Comparison of ENCODE assay signal across 26 cellular contexts in genomic region chr16:866252-866651, GRCh38.
"Had no signal": no experiment of that assay in that cellular context is flagged by ENCODE, and none has a peak within 500 bp of the region (broad histone marks: within the 10 kb centered on the region; RNA-seq: fewer than 3 reads in every experiment).

No MANE protein-coding gene starts in this region.

- H3K36me3 ChIP-seq: pancreas, transverse colon, uterus had no signal

- FAIRE-seq: endothelial cell of umbilical vein, islet of Langerhans, pancreas had no signal

- H3K9me3 ChIP-seq: esophagus muscularis mucosa, gastroesophageal sphincter, lower lobe of right lung, pancreas, suprapubic skin, transverse colon, upper lobe of right lung had no signal

- H3K4me3 ChIP-seq: coronary artery, esophagus muscularis mucosa, gastroesophageal sphincter, heart left ventricle, left ventricle myocardium inferior, lower lobe of right lung, pancreas, skin epidermis, suprapubic skin, transverse colon, upper lobe of right lung, uterus had no signal

- H3K27me3 ChIP-seq: esophagus muscularis mucosa, foreskin keratinocyte, gastroesophageal sphincter, heart left ventricle, pancreas, suprapubic skin, transverse colon, upper lobe of right lung, uterus had no signal

- H3K27ac ChIP-seq: coronary artery, esophagus muscularis mucosa, foreskin keratinocyte, gastroesophageal sphincter, heart left ventricle, left ventricle myocardium inferior, lower lobe of right lung, pancreas, skin epidermis, suprapubic skin, transverse colon, upper lobe of right lung, uterus had no signal

- H3K4me1 ChIP-seq: foreskin keratinocyte, gastroesophageal sphincter, heart left ventricle, left ventricle myocardium inferior, lower lobe of right lung, pancreas, suprapubic skin, transverse colon, upper lobe of right lung, uterus had no signal

- ATAC-seq: foreskin keratinocyte; gastroesophageal sphincter; heart left ventricle; left colon; lower lobe of right lung; natural killer cell; pancreas; stimulated activated naive CD8-positive, alpha-beta T cell treated with anti-CD3 and anti-CD28 coated beads, Interleukin-15, amount 100 ng/mL, for 72 hours; upper lobe of right lung had no signal

- DNase-seq: dermis blood vessel endothelial cell; effector memory CD4-positive, alpha-beta T cell; foreskin keratinocyte; hippocampal formation; kidney glomerular epithelial cell; left colon; left ventricle myocardium inferior; lower lobe of right lung; natural killer cell; occipital lobe; stimulated activated CD4-positive, alpha-beta T cell treated with anti-CD3 and anti-CD28 coated beads, Interleukin-15, amount 100 ng/mL, for 24 hours; stimulated activated CD4-positive, alpha-beta T cell treated with anti-CD3 and anti-CD28 coated beads, Interleukin-2, amount 100 ng/mL, for 48 hours; stimulated activated naive CD4-positive, alpha-beta T cell; stimulated activated naive CD8-positive, alpha-beta T cell treated with anti-CD3 and anti-CD28 coated beads, Interleukin-15, amount 100 ng/mL, for 72 hours; transverse colon; upper lobe of right lung; uterus had no signal
